ENCODE assay signal across 9 cellular contexts in the genomic region with DNA sequence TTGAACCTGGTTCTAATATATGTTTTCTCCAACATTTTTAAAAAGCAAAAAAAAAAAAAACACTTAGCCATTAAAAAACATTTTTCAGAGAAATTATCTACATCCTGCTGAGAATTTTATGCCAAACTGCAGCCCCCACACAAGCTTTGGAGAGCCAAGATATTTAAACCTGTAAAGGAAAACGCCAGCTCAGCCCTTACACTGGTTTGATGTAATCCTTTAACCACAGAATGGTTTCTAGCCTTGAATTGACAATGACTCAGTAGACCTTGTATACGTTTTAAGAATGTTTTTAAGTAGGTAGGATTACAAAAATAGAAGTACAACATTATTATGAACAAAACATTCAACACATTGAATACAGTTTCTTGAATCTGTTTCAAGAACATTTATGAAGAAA.
DNase-seq lines count a peak whose midpoint lies in the region; FAIRE-seq and TF ChIP-seq lines count a peak whose summit lies in the region.
"Had no signal": no experiment of that assay in that cellular context is flagged by ENCODE, and none has a peak within 500 bp of the region (broad histone marks: within the 10 kb centered on the region; RNA-seq: fewer than 3 reads in every experiment).

No MANE protein-coding gene starts in this region.

- no peaks in the 10 kb centered on the region for H3K79me2 ChIP-seq in keratinocyte (ENCODE audit: control insufficient read depth, insufficient read depth, low read length)

- no peak overlapping the region for H3K4me3 ChIP-seq in keratinocyte (ENCODE audit: control insufficient read depth in 2 of 3, extremely low read depth in 1 of 3, insufficient read depth in 2 of 3, low read depth in 1 of 3, low read length in 3 of 3)

- no peaks in the 10 kb centered on the region for H3K9me3 ChIP-seq in keratinocyte (ENCODE audit: control insufficient read depth, low read depth, low read length)

- POLR2A ChIA-PET in activated CD4-positive, alpha-beta memory T cell treated with anti-CD3 and anti-CD28 coated beads, Interleukin-2, amount 10 ng/mL, durations not matched to agents 7 days and 5 days (lab: Charles Lee) = interaction anchor here (0.6 to 1.3 kb wide), 2 partner anchors 15 to 495 kb away, joined by 3 read pairs; no protein-coding TSS in a partner anchor

- peaks cover 36% of the 10 kb centered on the region for H3K36me3 Mint-ChIP-seq in activated CD4-positive, alpha-beta memory T cell treated with anti-CD3 and anti-CD28 coated beads, Interleukin-2, amount 10 ng/mL, durations not matched to agents 7 days and 5 days (ENCODE audit: low read depth)

- H3K27me3 ChIP-seq in keratinocyte (ENCODE audit: control insufficient read depth, extremely low read depth, insufficient read depth, low read length) = no peaks in the 10 kb centered on the region

- peaks cover 13% of the 10 kb centered on the region for H3K4me1 ChIP-seq in keratinocyte (ENCODE audit: control insufficient read depth, extremely low read depth, insufficient read depth, low read length)

- FAIRE-seq in keratinocyte (lab: Jason Lieb, UNC) = peak; percentile 52

- H3K4me1 Mint-ChIP-seq in activated CD4-positive, alpha-beta memory T cell treated with anti-CD3 and anti-CD28 coated beads, Interleukin-2, amount 10 ng/mL, durations not matched to agents 7 days and 5 days = peaks cover 31% of the 10 kb centered on the region

- H2AFZ ChIP-seq in keratinocyte (ENCODE audit: control insufficient read depth, low read length) = no peak overlapping the region

- H3K27ac Mint-ChIP-seq in activated CD4-positive, alpha-beta memory T cell treated with anti-CD3 and anti-CD28 coated beads, Interleukin-2, amount 10 ng/mL, durations not matched to agents 7 days and 5 days = peak overlapping the region; percentile 69

- dilution Hi-C loops in keratinocyte (cut with MboI; ENCODE audit: extremely low pct_ligation_motif_present, low sequenced_read_pairs) = no loop called here

- no peak overlapping the region for H3K4me3 Mint-ChIP-seq in activated CD4-positive, alpha-beta memory T cell treated with anti-CD3 and anti-CD28 coated beads, Interleukin-2, amount 10 ng/mL, durations not matched to agents 7 days and 5 days

- H3K9ac ChIP-seq in keratinocyte (ENCODE audit: control insufficient read depth, extremely low read depth, insufficient read depth, low read length) = no peak overlapping the region

- no peaks in the 10 kb centered on the region for H3K9me1 ChIP-seq in keratinocyte (ENCODE audit: control insufficient read depth, extremely low read depth, insufficient read depth, low read length)

- no peak for TF ChIP-seq CTCF in keratinocyte (optimal IDR thresholded peaks at IDR 0.05 in 1 of 3, IDR thresholded peaks at IDR 0.05 in 1 of 3, conservative IDR thresholded peaks at IDR 0.05 in 1 of 3; ENCODE audit: extremely low read depth in 1 of 3, insufficient read depth in 2 of 3, low read length in 3 of 3)

- H3K27ac ChIP-seq in keratinocyte (ENCODE audit: control insufficient read depth, insufficient read depth, low read length) (no peak overlapping the region), substantia nigra (ENCODE audit: low read depth, low read length, poor library complexity, severe bottlenecking) (no peak overlapping the region)

- H3K4me2 ChIP-seq in keratinocyte (ENCODE audit: control insufficient read depth, extremely low read depth, insufficient read depth, low read depth, low read length) = peak overlapping the region; percentile 31

- CTCF ChIA-PET in activated CD4-positive, alpha-beta memory T cell treated with anti-CD3 and anti-CD28 coated beads, Interleukin-2, amount 10 ng/mL, durations not matched to agents 7 days and 5 days (lab: Charles Lee) = interaction anchor here (0.7 kb wide), 1 partner anchor 9 kb away, joined by 4 read pairs; no protein-coding TSS in a partner anchor

- no peaks in the 10 kb centered on the region for H3K36me3 ChIP-seq in keratinocyte (ENCODE audit: control insufficient read depth in 2 of 2, extremely low read depth in 1 of 2, insufficient read depth in 2 of 2, low read length in 2 of 2)

- H3K27me3 Mint-ChIP-seq in activated CD4-positive, alpha-beta memory T cell treated with anti-CD3 and anti-CD28 coated beads, Interleukin-2, amount 10 ng/mL, durations not matched to agents 7 days and 5 days = no peaks in the 10 kb centered on the region

- peak; percentile 23 to 33 for DNase-seq in AML-193 (lab: John Stamatoyannopoulos, UW)
- DNase-seq in HS-5 (ENCODE audit: low read depth) = peak; percentile 58
- peak; percentile 20 for DNase-seq in activated CD4-positive, alpha-beta memory T cell treated with anti-CD3 and anti-CD28 coated beads, Interleukin-2, amount 10 ng/mL, durations not matched to agents 7 days and 5 days
- DNase-seq in keratinocyte (ENCODE audit: low read depth, low spot score) = no peak
- DNase-seq in HUDEP-2 (lab: John Stamatoyannopoulos, UW; ENCODE audit: unreplicated experiment in 76 of 76) = no peak
- DNase-seq in substantia nigra (lab: John Stamatoyannopoulos, UW) = no peak
- no peak for DNase-seq in NCI-H69 (lab: John Stamatoyannopoulos, UW)
- no peak for DNase-seq in midbrain (lab: John Stamatoyannopoulos, UW)
- DNase-seq: NCI-H774 had no signal

- no peaks in the 10 kb centered on the region for H4K20me1 ChIP-seq in keratinocyte (ENCODE audit: control insufficient read depth, extremely low read depth, insufficient read depth, low read length)

- peaks cover 5% of the 10 kb centered on the region for H3K9me3 Mint-ChIP-seq in activated CD4-positive, alpha-beta memory T cell treated with anti-CD3 and anti-CD28 coated beads, Interleukin-2, amount 10 ng/mL, durations not matched to agents 7 days and 5 days

Comparison
In these comparisons a context has a peak if more than half of its experiments do, and no peak if none do; other contexts are left out.
1. DNase-seq: peak in AML-193 (2 of 2), HS-5 (single experiment) and activated CD4-positive, alpha-beta memory T cell treated with anti-CD3 and anti-CD28 coated beads, Interleukin-2, amount 10 ng/mL, durations not matched to agents 7 days and 5 days (single experiment); none in keratinocyte (single experiment), HUDEP-2 (0 of 76), substantia nigra (0 of 49), NCI-H69 (single experiment) and midbrain (single experiment).